Comparison of ENCODE assay signal across 9 cellular contexts in genomic region chr12:54000105-54000773, GRCh38. TPM values are rescaled to one million over a fixed set of nuclear protein-coding genes. Genes with fewer than 3 reads are reported as not detected.
DNase-seq lines count a peak whose midpoint lies in the region; ATAC-seq and TF ChIP-seq lines count a peak whose summit lies in the region.
"Had no signal": no experiment of that assay in that cellular context is flagged by ENCODE, and none has a peak within 500 bp of the region (broad histone marks: within the 10 kb centered on the region; RNA-seq: fewer than 3 reads in every experiment).

TSS of gene HOXC9 (plus strand) at chr12:54000161. CDS start at chr12:54000189, 28 bp downstream.

- H3K36me3 ChIP-seq in SJSA1, result 0 out of 2 replicates have a peak, but pooled peaks cover 5% of the 10 kb centered on the region
- peaks cover 0 to 5% (median 0%) of the 10 kb centered on the region in 9 donors for H3K36me3 ChIP-seq in heart right ventricle
- no peaks in the 10 kb centered on the region for H3K36me3 ChIP-seq in spleen
- H3K36me3 ChIP-seq: BLaER1 had no signal

- H3K4me3 ChIP-seq in SJSA1 (peak within 1 kb of the TSS; percentile 71), heart right ventricle (peak within 1 kb of the TSS; percentile 10 to 44 (median 29)), spleen (peak within 1 kb of the TSS in 5 of 8 donors; percentile 13 to 53 (median 15))
- H3K4me3 ChIP-seq: BLaER1 had no signal

- 1% methylated on average over 70 to 73 of the region's 73 CpGs for WGBS in heart right ventricle, 2 donors
- WGBS in spleen, 5 donors, result 3 to 8% (median 4%) methylated on average over 26 to 73 of the region's 73 CpGs

- H3K27me3 ChIP-seq in SJSA1 (replicated peaks) (no peaks in the 10 kb centered on the region), heart right ventricle (peaks cover 52 to 100% (median 100%) of the 10 kb centered on the region in 7 donors), spleen (replicated peaks in 1 of 7) (peaks cover 16 to 100% (median 100%) of the 10 kb centered on the region in 7 donors)

- H3K27ac ChIP-seq in SJSA1, result peak within 1 kb of the TSS; percentile 89
- H3K27ac ChIP-seq in heart right ventricle, result no peak within 1 kb of the TSS
- H3K27ac ChIP-seq in spleen, result no peak within 1 kb of the TSS
- H3K27ac ChIP-seq: BLaER1 had no signal

- DNase-seq in NCI-H1417 (lab: John Stamatoyannopoulos, UW) (peak; percentile 57 to 80 (median 71)), NCI-H1417 treated with DMSO at 0.1 percent for 48 hours (lab: John Stamatoyannopoulos, UW) (no peak), SJSA1 (ENCODE audit: low read depth in 1 of 2, low spot score in 2 of 2) (peak in 1 of 2 experiments; percentile 83), heart right ventricle (no peak), spleen (no peak), KG1 (lab: John Stamatoyannopoulos, UW) (no peak)
- no peak for DNase-seq in stimulated activated CD4-positive, alpha-beta T cell treated with anti-CD3 and anti-CD28 coated beads, Interleukin-4, amount 100 ng/mL, for 4 hours

- H3K9me3 ChIP-seq in SJSA1 (replicated peaks) (no peaks in the 10 kb centered on the region), heart right ventricle (no peaks in the 10 kb centered on the region), spleen (no peaks in the 10 kb centered on the region)

- TF ChIP-seq POLR2A in spleen (IDR thresholded peaks at IDR 0.05), result no peak

- ATAC-seq in heart right ventricle (no peak), GM18868 (IDR thresholded peaks at IDR 0.05; ENCODE audit: unreplicated experiment) (no peak)

- H3K4me1 ChIP-seq in SJSA1 (replicated peaks), result peaks cover 55% of the 10 kb centered on the region
- peaks cover 3 to 33% (median 25%) of the 10 kb centered on the region in 9 donors for H3K4me1 ChIP-seq in heart right ventricle
- peaks cover 12 to 48% (median 33%) of the 10 kb centered on the region in 6 donors for H3K4me1 ChIP-seq in spleen
- H3K4me1 ChIP-seq: BLaER1 had no signal

- TF ChIP-seq CTCF in heart right ventricle (IDR thresholded peaks at IDR 0.05) (no peak), spleen (IDR thresholded peaks at IDR 0.05 in 8 of 11, conservative IDR thresholded peaks at IDR 0.05 in 3 of 11) (no peak)

- intact Hi-C loops in heart right ventricle (cut with DNase I) (loop anchor here in 1 of 10 donors (10.0 kb wide), 1 partner anchor 375 kb away; no protein-coding TSS in a partner anchor), spleen (cut with DNase I; ENCODE audit: low total_unique reads) (loop anchor here (5.0 kb wide), 1 partner anchor 202 kb away; no protein-coding TSS in a partner anchor)

RNA-seq across cellular contexts. Expression of gene HOXC9, which starts in this region (rescaled TPM):
- 9.6 and 14.2 TPM in 2 replicates for total RNA-seq in SJSA1 (2014; rRNA removed; shearing (Covaris generic))
- total RNA-seq in heart right ventricle (not detected), spleen (not detected)
- polyA plus RNA-seq in heart right ventricle (not detected), spleen (under 1 TPM in 1 of 3 donors, not detected in 2; 0.05 TPM)

Comparison
In these comparisons a context has a peak if more than half of its experiments do, and no peak if none do; other contexts are left out.
1. RNA of gene HOXC9 (total RNA-seq): 9.6 to 14.2 TPM in SJSA1; not detected in heart right ventricle and not detected in spleen; every median in the first group is over 10 times any median in the second.
2. DNase-seq: peak in NCI-H1417 (3 of 3); none in NCI-H1417 treated with DMSO at 0.1 percent for 48 hours (single experiment), heart right ventricle (0 of 2), spleen (single experiment), stimulated activated CD4-positive, alpha-beta T cell treated with anti-CD3 and anti-CD28 coated beads, Interleukin-4, amount 100 ng/mL, for 4 hours (0 of 2) and KG1 (single experiment).
3. H3K4me3 ChIP-seq: peak in every context shown above with its lines; median percentile 71 in SJSA1; 29 in heart right ventricle; 15 in spleen.